Comparison of ENCODE assay signal across 1 cellular context in genomic region chr16:273547-274421, GRCh38.
TF ChIP-seq lines count a peak whose summit lies in the region.

No MANE protein-coding gene starts in this region.

TF ChIP-seq in HEK293, 187 proteins besides CTCF, POLR2A, EP300 and RAD21 (continued from another document):
- TF ChIP-seq GLIS1 (tag by site-specific recombination; IDR thresholded peaks at IDR 0.05) (no peak), KLF8 (tag by site-specific recombination; IDR thresholded peaks at IDR 0.05) (peak; percentile 79), ZNF2 (tag by site-specific recombination; IDR thresholded peaks at IDR 0.05) (no peak), ZNF449 (tag by site-specific recombination; IDR thresholded peaks at IDR 0.05) (peak; percentile 72), KLF1 (tag by site-specific recombination; IDR thresholded peaks at IDR 0.05) (peak; percentile 98), ZNF571 (tag by site-specific recombination; IDR thresholded peaks at IDR 0.05) (no peak), ZNF10 (tag by site-specific recombination; IDR thresholded peaks at IDR 0.05) (no peak), ZNF266 (tag by site-specific recombination; IDR thresholded peaks at IDR 0.05; ENCODE audit: low read depth) (no peak), ZSCAN30 (tag by site-specific recombination; IDR thresholded peaks at IDR 0.05) (no peak)
- TF ChIP-seq, protein P1, sequence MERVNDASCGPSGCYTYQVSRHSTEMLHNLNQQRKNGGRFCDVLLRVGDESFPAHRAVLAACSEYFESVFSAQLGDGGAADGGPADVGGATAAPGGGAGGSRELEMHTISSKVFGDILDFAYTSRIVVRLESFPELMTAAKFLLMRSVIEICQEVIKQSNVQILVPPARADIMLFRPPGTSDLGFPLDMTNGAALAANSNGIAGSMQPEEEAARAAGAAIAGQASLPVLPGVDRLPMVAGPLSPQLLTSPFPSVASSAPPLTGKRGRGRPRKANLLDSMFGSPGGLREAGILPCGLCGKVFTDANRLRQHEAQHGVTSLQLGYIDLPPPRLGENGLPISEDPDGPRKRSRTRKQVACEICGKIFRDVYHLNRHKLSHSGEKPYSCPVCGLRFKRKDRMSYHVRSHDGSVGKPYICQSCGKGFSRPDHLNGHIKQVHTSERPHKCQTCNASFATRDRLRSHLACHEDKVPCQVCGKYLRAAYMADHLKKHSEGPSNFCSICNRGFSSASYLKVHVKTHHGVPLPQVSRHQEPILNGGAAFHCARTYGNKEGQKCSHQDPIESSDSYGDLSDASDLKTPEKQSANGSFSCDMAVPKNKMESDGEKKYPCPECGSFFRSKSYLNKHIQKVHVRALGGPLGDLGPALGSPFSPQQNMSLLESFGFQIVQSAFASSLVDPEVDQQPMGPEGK (tag by site-specific recombination; IDR thresholded peaks at IDR 0.05), result peak; percentile 17; the same call in 1 of the 2 replicates
TF ChIP-seq in HEK293: peak in this region for 7.
